19 cellular contexts compared by ENCODE assay signal in genomic region chr14:61351457-61351856, GRCh38. TPM values are rescaled to one million over a fixed set of nuclear protein-coding genes. Genes with fewer than 3 reads are reported as not detected.
A peak's percentile ranks its signal among the peaks of the same experiment; 100 is the strongest.
DNase-seq lines count a peak whose midpoint lies in the region; ATAC-seq and TF ChIP-seq lines count a peak whose summit lies in the region.
"Had no signal": no experiment of that assay in that cellular context is flagged by ENCODE, and none has a peak within 500 bp of the region (broad histone marks: within the 10 kb centered on the region; RNA-seq: fewer than 3 reads in every experiment).

No MANE protein-coding gene starts in this region.

- CTCF ChIA-PET in activated naive CD4-positive, alpha-beta T cell treated with anti-CD3 and anti-CD28 coated beads, Interleukin-2, amount 10 ng/mL, durations not matched to agents 7 days and 5 days (lab: Charles Lee): interaction anchor here (1.1 kb wide), 1 partner anchor 11 kb away, joined by 3 read pairs; no protein-coding TSS in a partner anchor
- CTCF ChIA-PET in activated CD4-positive, alpha-beta memory T cell treated with anti-CD3 and anti-CD28 coated beads for 36 hours (lab: Charles Lee): interaction anchor here (0.9 to 2.0 kb wide), 3 partner anchors 20 to 56 kb away, joined by 3 to 4 read pairs (median 4); partner anchors contain the start of gene PRKCH

- peak overlapping the region; percentile 42 for H3K4me3 Mint-ChIP-seq in activated naive CD4-positive, alpha-beta T cell treated with anti-CD3 and anti-CD28 coated beads, Interleukin-2, amount 10 ng/mL, durations not matched to agents 7 days and 5 days
- peak overlapping the region; percentile 52 for H3K4me3 Mint-ChIP-seq in activated CD4-positive, alpha-beta memory T cell treated with anti-CD3 and anti-CD28 coated beads for 36 hours
- H3K4me3 Mint-ChIP-seq in effector memory CD8-positive, alpha-beta T cell: peak overlapping the region; percentile 74 to 80
- H3K4me3 Mint-ChIP-seq in type B pancreatic cell (no peak overlapping the region), glutamatergic neuron (ENCODE audit: unreplicated experiment) (no peak overlapping the region)

- no peak for DNase-seq in activated naive CD4-positive, alpha-beta T cell treated with anti-CD3 and anti-CD28 coated beads, Interleukin-2, amount 10 ng/mL, durations not matched to agents 7 days and 5 days
- DNase-seq in activated naive CD4-positive, alpha-beta T cell treated with anti-CD3 and anti-CD28 coated beads, Interleukin-2, amount 50 U/mL, for 16 hours: no peak
- DNase-seq in activated CD4-positive, alpha-beta memory T cell treated with anti-CD3 and anti-CD28 coated beads for 36 hours: peak; percentile 37
- no peak for DNase-seq in effector memory CD8-positive, alpha-beta T cell
- no peak for DNase-seq in type B pancreatic cell (ENCODE audit: extremely low spot score, unreplicated experiment)
- no peak for DNase-seq in COLO829 (ENCODE audit: low spot score)
- no peak for DNase-seq in glutamatergic neuron
- DNase-seq: activated gamma-delta T cell; caudate nucleus; NCI-H1092 treated with DMSO at 0.1 percent for 48 hours; NCI-H2081; NCI-H446; NCI-H82; stimulated activated CD4-positive, alpha-beta T cell treated with anti-CD3 and anti-CD28 coated beads, Interleukin-4, amount 100 ng/mL, for 4 hours; stimulated activated naive CD4-positive, alpha-beta T cell treated with Interleukin-2 at 50 U/mL for 16 hours; T-helper 9 cell had no signal

- peaks cover 4% of the 10 kb centered on the region for H3K9me3 Mint-ChIP-seq in activated naive CD4-positive, alpha-beta T cell treated with anti-CD3 and anti-CD28 coated beads, Interleukin-2, amount 10 ng/mL, durations not matched to agents 7 days and 5 days
- peaks cover 8% of the 10 kb centered on the region for H3K9me3 Mint-ChIP-seq in activated CD4-positive, alpha-beta memory T cell treated with anti-CD3 and anti-CD28 coated beads for 36 hours
- no peaks in the 10 kb centered on the region for H3K9me3 Mint-ChIP-seq in effector memory CD8-positive, alpha-beta T cell
- no peaks in the 10 kb centered on the region for H3K9me3 Mint-ChIP-seq in type B pancreatic cell
- H3K9me3 Mint-ChIP-seq in glutamatergic neuron (ENCODE audit: unreplicated experiment): no peaks in the 10 kb centered on the region

- intact Hi-C loops in activated CD4-positive, alpha-beta memory T cell treated with anti-CD3 and anti-CD28 coated beads for 36 hours (cut with micrococcal nuclease): loop anchor here (1.0 kb wide), 1 partner anchor 10 kb away; no protein-coding TSS in a partner anchor

- peaks cover 92% of the 10 kb centered on the region for H3K4me1 Mint-ChIP-seq in activated naive CD4-positive, alpha-beta T cell treated with anti-CD3 and anti-CD28 coated beads, Interleukin-2, amount 10 ng/mL, durations not matched to agents 7 days and 5 days
- peaks cover 92% of the 10 kb centered on the region for H3K4me1 Mint-ChIP-seq in activated CD4-positive, alpha-beta memory T cell treated with anti-CD3 and anti-CD28 coated beads for 36 hours (ENCODE audit: low read depth)
- peaks cover 74 to 98% of the 10 kb centered on the region in 2 donors for H3K4me1 Mint-ChIP-seq in effector memory CD8-positive, alpha-beta T cell (ENCODE audit: low read depth in 2 of 2)
- H3K4me1 Mint-ChIP-seq in type B pancreatic cell (ENCODE audit: unreplicated experiment) (peaks cover 10% of the 10 kb centered on the region), glutamatergic neuron (ENCODE audit: low read depth, unreplicated experiment) (peaks cover 2% of the 10 kb centered on the region)

- ATAC-seq in effector memory CD8-positive, alpha-beta T cell (replicated peaks): peak; percentile 47
- ATAC-seq in activated CD4-positive, CD25-positive, alpha-beta regulatory T cell treated with anti-CD3 and anti-CD28 coated beads, Interleukin-2, amount 50 U/mL, for 24 hours: no peak
- ATAC-seq: sciatic nerve had no signal

- H3K27me3 Mint-ChIP-seq in activated naive CD4-positive, alpha-beta T cell treated with anti-CD3 and anti-CD28 coated beads, Interleukin-2, amount 10 ng/mL, durations not matched to agents 7 days and 5 days: no peaks in the 10 kb centered on the region
- H3K27me3 Mint-ChIP-seq in activated CD4-positive, alpha-beta memory T cell treated with anti-CD3 and anti-CD28 coated beads for 36 hours: no peaks in the 10 kb centered on the region
- H3K27me3 Mint-ChIP-seq in effector memory CD8-positive, alpha-beta T cell: no peaks in the 10 kb centered on the region
- no peaks in the 10 kb centered on the region for H3K27me3 Mint-ChIP-seq in type B pancreatic cell
- H3K27me3 Mint-ChIP-seq in glutamatergic neuron (ENCODE audit: unreplicated experiment): peaks cover 5% of the 10 kb centered on the region
- H3K27me3 Mint-ChIP-seq: progenitor cell of endocrine pancreas had no signal

- POLR2A ChIA-PET in activated CD4-positive, alpha-beta memory T cell treated with anti-CD3 and anti-CD28 coated beads for 36 hours (lab: Charles Lee): interaction anchor here (1.0 to 11.6 kb wide), 7 partner anchors 10 to 68 kb away, joined by 3 to 216 read pairs (median 6); no protein-coding TSS in a partner anchor

- peaks cover 68% of the 10 kb centered on the region for H3K36me3 Mint-ChIP-seq in activated naive CD4-positive, alpha-beta T cell treated with anti-CD3 and anti-CD28 coated beads, Interleukin-2, amount 10 ng/mL, durations not matched to agents 7 days and 5 days
- H3K36me3 Mint-ChIP-seq in activated CD4-positive, alpha-beta memory T cell treated with anti-CD3 and anti-CD28 coated beads for 36 hours: peaks cover 27% of the 10 kb centered on the region
- H3K36me3 Mint-ChIP-seq in effector memory CD8-positive, alpha-beta T cell (ENCODE audit: insufficient read depth): peaks cover 45% of the 10 kb centered on the region
- H3K36me3 Mint-ChIP-seq in type B pancreatic cell (no peaks in the 10 kb centered on the region), glutamatergic neuron (ENCODE audit: unreplicated experiment) (no peaks in the 10 kb centered on the region)

- peak overlapping the region; percentile 88 for H3K27ac Mint-ChIP-seq in activated naive CD4-positive, alpha-beta T cell treated with anti-CD3 and anti-CD28 coated beads, Interleukin-2, amount 10 ng/mL, durations not matched to agents 7 days and 5 days
- H3K27ac Mint-ChIP-seq in activated CD4-positive, alpha-beta memory T cell treated with anti-CD3 and anti-CD28 coated beads for 36 hours: peak overlapping the region; percentile 98
- peak overlapping the region; percentile 94 to 95 for H3K27ac Mint-ChIP-seq in effector memory CD8-positive, alpha-beta T cell
- peak overlapping the region; percentile 94 for H3K27ac Mint-ChIP-seq in type B pancreatic cell
- H3K27ac Mint-ChIP-seq in glutamatergic neuron (ENCODE audit: unreplicated experiment): no peak overlapping the region
- H3K27ac Mint-ChIP-seq: progenitor cell of endocrine pancreas had no signal

- no peak for TF ChIP-seq CTCF in type B pancreatic cell (conservative IDR thresholded peaks at IDR 0.05)
- TF ChIP-seq CTCF in glutamatergic neuron (IDR thresholded peaks at IDR 0.05; ENCODE audit: partially characterized antibody, unreplicated experiment): no peak

RNA-seq across cellular contexts. Expression of gene PRKCH, which starts 30.1 kb away (rescaled TPM):
- 100 to 1,000 TPM; 142 to 147 TPM for total RNA-seq in activated CD4-positive, alpha-beta memory T cell treated with anti-CD3 and anti-CD28 coated beads for 36 hours
- 19.1 and 59.0 TPM in 2 replicates for total RNA-seq in type B pancreatic cell (ENCODE audit: low replicate concordance)
- 0.54 TPM for total RNA-seq in glutamatergic neuron (ENCODE audit: unreplicated experiment)

Comparison
In these comparisons a context has a peak if more than half of its experiments do, and no peak if none do; other contexts are left out.
1. H3K4me3 Mint-ChIP-seq: peak in activated naive CD4-positive, alpha-beta T cell treated with anti-CD3 and anti-CD28 coated beads, Interleukin-2, amount 10 ng/mL, durations not matched to agents 7 days and 5 days (single experiment), activated CD4-positive, alpha-beta memory T cell treated with anti-CD3 and anti-CD28 coated beads for 36 hours (single experiment) and effector memory CD8-positive, alpha-beta T cell (2 of 2); none in type B pancreatic cell (single experiment) and glutamatergic neuron (single experiment).
2. RNA of gene PRKCH, which starts 30.1 kb away (total RNA-seq): 142 to 147 TPM in activated CD4-positive, alpha-beta memory T cell treated with anti-CD3 and anti-CD28 coated beads for 36 hours and 19.1 to 59.0 TPM in type B pancreatic cell; 0.54 TPM in glutamatergic neuron (single experiment); every median in the first group is over 10 times any median in the second.